Comparison of ENCODE assay signal across 8 cellular contexts in the genomic region with DNA sequence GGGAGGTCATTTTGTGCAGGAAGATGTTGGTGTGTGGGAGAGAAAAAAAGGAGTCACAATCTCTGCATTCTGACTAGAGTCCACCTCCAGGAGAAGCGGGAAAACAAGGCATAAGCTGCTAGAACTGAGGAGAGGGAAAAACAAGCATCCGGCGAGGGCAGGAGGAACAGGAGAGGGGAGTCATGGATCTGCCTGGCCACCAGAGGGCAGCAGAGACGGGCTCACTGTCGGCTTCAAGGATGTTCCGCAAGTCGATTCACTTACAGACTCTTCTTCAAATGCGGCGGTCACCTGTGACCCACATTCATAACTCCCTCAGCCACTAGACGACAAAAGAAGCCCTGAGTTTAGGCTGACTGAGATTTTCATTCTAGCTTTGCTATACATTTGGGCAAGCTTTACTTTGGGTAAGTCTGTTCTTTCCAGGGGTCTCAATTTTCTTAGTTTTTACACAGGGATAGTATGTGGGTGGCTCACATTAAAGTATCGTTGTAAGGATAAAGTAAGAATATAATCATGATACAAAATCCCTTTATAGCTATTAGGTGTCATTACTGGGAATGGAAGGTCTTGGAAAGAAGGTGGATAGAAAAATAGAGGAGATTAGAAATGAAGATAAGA. TPM values are rescaled to one million over a fixed set of nuclear protein-coding genes. Genes with fewer than 3 reads are reported as not detected.
DNase-seq lines count a peak whose midpoint lies in the region; FAIRE-seq and TF ChIP-seq lines count a peak whose summit lies in the region.

No MANE protein-coding gene starts in this region.

- H3K9me1 ChIP-seq in keratinocyte (ENCODE audit: control insufficient read depth, extremely low read depth, insufficient read depth, low read length): no peaks in the 10 kb centered on the region

- H3K4me1 ChIP-seq in keratinocyte (ENCODE audit: control insufficient read depth, extremely low read depth, insufficient read depth, low read length): peaks cover 5% of the 10 kb centered on the region

- H3K9me3 ChIP-seq in keratinocyte (ENCODE audit: control insufficient read depth, low read depth, low read length): no peaks in the 10 kb centered on the region

- H3K36me3 ChIP-seq in bronchial epithelial cell (ENCODE audit: control insufficient read depth, insufficient read depth, low read length) (no peaks in the 10 kb centered on the region), keratinocyte (ENCODE audit: control insufficient read depth in 2 of 2, extremely low read depth in 1 of 2, insufficient read depth in 2 of 2, low read length in 2 of 2) (no peaks in the 10 kb centered on the region)

- H3K4me2 ChIP-seq in keratinocyte (ENCODE audit: control insufficient read depth, extremely low read depth, insufficient read depth, low read depth, low read length): peak overlapping the region; percentile 16

- H3K27ac ChIP-seq in keratinocyte (ENCODE audit: control insufficient read depth, insufficient read depth, low read length): no peak overlapping the region

- H3K27me3 ChIP-seq in bronchial epithelial cell (ENCODE audit: control insufficient read depth, insufficient read depth, low read length): peaks cover 7% of the 10 kb centered on the region
- peaks cover 7% of the 10 kb centered on the region for H3K27me3 ChIP-seq in keratinocyte (ENCODE audit: control insufficient read depth, extremely low read depth, insufficient read depth, low read length)

- no peak overlapping the region for H2AFZ ChIP-seq in keratinocyte (ENCODE audit: control insufficient read depth, low read length)

- DNase-seq in AG08396 (ENCODE audit: low spot score): peak; percentile 70
- peak; percentile 76 for DNase-seq in GM20000 (ENCODE audit: low spot score)
- peak; percentile 70 for DNase-seq in NCI-H2171 treated with DMSO at 0.1 percent for 48 hours (lab: John Stamatoyannopoulos, UW)
- peak; percentile 68 for DNase-seq in activated CD4-positive, CD25-positive, alpha-beta regulatory T cell treated with anti-CD3 and anti-CD28 coated beads, Interleukin-2, amount 50 U/mL, for 16 hours (ENCODE audit: low read depth, low spot score)
- DNase-seq in bronchial epithelial cell (ENCODE audit: low read depth): peak; percentile 65
- no peak for DNase-seq in keratinocyte (ENCODE audit: low read depth, low spot score)
- DNase-seq in stimulated activated CD4-positive, alpha-beta T cell treated with anti-CD3 and anti-CD28 coated beads, Interleukin-1b, Interleukin-23, amount 100 ng/mL, for 24 hours (ENCODE audit: low read depth in 4 of 4, low spot score in 1 of 4): peak; percentile 73 to 82 (median 76)
- no peak for DNase-seq in NCI-H128 (lab: John Stamatoyannopoulos, UW; ENCODE audit: unreplicated experiment)

- no peaks in the 10 kb centered on the region for H3K79me2 ChIP-seq in keratinocyte (ENCODE audit: control insufficient read depth, insufficient read depth, low read length)

- no peak overlapping the region for H3K9ac ChIP-seq in keratinocyte (ENCODE audit: control insufficient read depth, extremely low read depth, insufficient read depth, low read length)

- H3K4me3 ChIP-seq in bronchial epithelial cell (ENCODE audit: low read depth, low read length) (no peak overlapping the region), keratinocyte (ENCODE audit: control insufficient read depth in 2 of 3, extremely low read depth in 1 of 3, insufficient read depth in 2 of 3, low read depth in 1 of 3, low read length in 3 of 3) (no peak overlapping the region)

- dilution Hi-C loops in keratinocyte (cut with MboI; ENCODE audit: extremely low pct_ligation_motif_present, low sequenced_read_pairs): no loop called here

- TF ChIP-seq CTCF in GM20000 (IDR thresholded peaks at IDR 0.05; ENCODE audit: extremely low read depth, missing control alignments) (peak; percentile 93), bronchial epithelial cell (IDR thresholded peaks at IDR 0.05; ENCODE audit: insufficient read depth, low read length, severe bottlenecking) (peak; percentile 98), keratinocyte (optimal IDR thresholded peaks at IDR 0.05 in 1 of 3, IDR thresholded peaks at IDR 0.05 in 1 of 3, conservative IDR thresholded peaks at IDR 0.05 in 1 of 3; ENCODE audit: extremely low read depth in 1 of 3, insufficient read depth in 2 of 3, low read length in 3 of 3) (peak; percentile 93 to 98 (median 98))

- FAIRE-seq in bronchial epithelial cell (lab: Jason Lieb, UNC) (peak; percentile 72), keratinocyte (lab: Jason Lieb, UNC) (peak; percentile 65)

- no peaks in the 10 kb centered on the region for H4K20me1 ChIP-seq in keratinocyte (ENCODE audit: control insufficient read depth, extremely low read depth, insufficient read depth, low read length)

RNA-seq across cellular contexts. Expression of a gene that starts 6.6 kb away (rescaled TPM):
- 0.13 and 0.26 TPM in 2 replicates for total RNA-seq in bronchial epithelial cell
- polyA plus RNA-seq in keratinocyte: not detected in 3 replicates
- polyA plus RNA-seq in keratinocyte (2011; ENCODE audit: low read depth): not detected
- not detected in 2 replicates for polyA plus RNA-seq in keratinocyte (2011; cell fraction: cytosol; rRNA removed)
- not detected in 2 replicates for polyA plus RNA-seq in keratinocyte (2011; cell fraction: nucleus; rRNA removed)
- not detected in 2 replicates for polyA plus RNA-seq in keratinocyte (2012; ENCODE audit: low replicate concordance)
- polyA minus RNA-seq in keratinocyte: not detected in 3 replicates
- polyA minus RNA-seq in keratinocyte (2011; cell fraction: cytosol; rRNA and poly(A)+ RNA removed): not detected
- polyA minus RNA-seq in keratinocyte (2011; cell fraction: nucleus; rRNA and poly(A)+ RNA removed): not detected in 2 replicates

RNA-seq across cellular contexts. Expression of a gene that starts 26.1 kb away (rescaled TPM):
- total RNA-seq in bronchial epithelial cell: 0.13 TPM in 1 of 2 replicates, not detected in the other
- polyA plus RNA-seq in keratinocyte: 0.21 to 2.4 TPM in 2 of 3 replicates, not detected in the other
- not detected for polyA plus RNA-seq in keratinocyte (2011; ENCODE audit: low read depth)
- 0.07 TPM in 1 of 2 replicates, not detected in the other for polyA plus RNA-seq in keratinocyte (2011; cell fraction: cytosol; rRNA removed)
- polyA plus RNA-seq in keratinocyte (2011; cell fraction: nucleus; rRNA removed): 0.09 TPM in 1 of 2 replicates, not detected in the other
- polyA plus RNA-seq in keratinocyte (2012; ENCODE audit: low replicate concordance): not detected in 2 replicates
- not detected in 3 replicates for polyA minus RNA-seq in keratinocyte
- polyA minus RNA-seq in keratinocyte (2011; cell fraction: cytosol; rRNA and poly(A)+ RNA removed): not detected
- not detected in 2 replicates for polyA minus RNA-seq in keratinocyte (2011; cell fraction: nucleus; rRNA and poly(A)+ RNA removed)

RNA-seq across cellular contexts. Expression of a gene that starts 41.8 kb away (rescaled TPM):
- not detected in 2 replicates for total RNA-seq in bronchial epithelial cell
- not detected in 3 replicates for polyA plus RNA-seq in keratinocyte
- not detected for polyA plus RNA-seq in keratinocyte (2011; ENCODE audit: low read depth)
- not detected in 2 replicates for polyA plus RNA-seq in keratinocyte (2011; cell fraction: cytosol; rRNA removed)
- not detected in 2 replicates for polyA plus RNA-seq in keratinocyte (2011; cell fraction: nucleus; rRNA removed)
- not detected in 2 replicates for polyA plus RNA-seq in keratinocyte (2012; ENCODE audit: low replicate concordance)
- polyA minus RNA-seq in keratinocyte: not detected in 3 replicates
- polyA minus RNA-seq in keratinocyte (2011; cell fraction: cytosol; rRNA and poly(A)+ RNA removed): not detected
- polyA minus RNA-seq in keratinocyte (2011; cell fraction: nucleus; rRNA and poly(A)+ RNA removed): not detected in 2 replicates

Comparison
In these comparisons a context has a peak if more than half of its experiments do, and no peak if none do; other contexts are left out.
1. DNase-seq: peak in AG08396 (single experiment), GM20000 (single experiment), NCI-H2171 treated with DMSO at 0.1 percent for 48 hours (single experiment), activated CD4-positive, CD25-positive, alpha-beta regulatory T cell treated with anti-CD3 and anti-CD28 coated beads, Interleukin-2, amount 50 U/mL, for 16 hours (single experiment), bronchial epithelial cell (single experiment) and stimulated activated CD4-positive, alpha-beta T cell treated with anti-CD3 and anti-CD28 coated beads, Interleukin-1b, Interleukin-23, amount 100 ng/mL, for 24 hours (4 of 4); none in keratinocyte (single experiment) and NCI-H128 (single experiment).
2. Peak in every context shown above with its lines, with median percentiles within 50 percentile points of each other: CTCF ChIP-seq.